In genomic region chr14:31122098-31122611, GRCh38 we compare ENCODE assay signal across 15 cellular contexts.
DNase-seq lines count a peak whose midpoint lies in the region; ATAC-seq, FAIRE-seq and TF ChIP-seq lines count a peak whose summit lies in the region.
"Had no signal": no experiment of that assay in that cellular context is flagged by ENCODE, and none has a peak within 500 bp of the region (broad histone marks: within the 10 kb centered on the region; RNA-seq: fewer than 3 reads in every experiment).

No MANE protein-coding gene starts in this region.

- no peaks in the 10 kb centered on the region for H3K27me3 Mint-ChIP-seq in chondrocyte (ENCODE audit: low read depth)
- no peaks in the 10 kb centered on the region for H3K27me3 Mint-ChIP-seq in endodermal cell (ENCODE audit: insufficient read depth)
- H3K27me3 Mint-ChIP-seq: activated CD8-positive, alpha-beta T cell treated with anti-CD3 and anti-CD28 coated beads for 36 hours; stimulated activated naive B cell treated with anti-CD40 and anti-IgM and Interleukin-4, amounts not matched to agents 10 μg/mL and 1 μg/mL and 100 μg/mL, for 72 hours had no signal

- H3K27ac Mint-ChIP-seq in chondrocyte (ENCODE audit: unreplicated experiment) = peak overlapping the region; percentile 5
- no peak overlapping the region for H3K27ac Mint-ChIP-seq in endodermal cell
- H3K27ac Mint-ChIP-seq: activated CD8-positive, alpha-beta T cell treated with anti-CD3 and anti-CD28 coated beads for 36 hours; activated T-cell treated with anti-CD3 and anti-CD28 coated beads, Interleukin-2, amount 50 U/mL, for 72 hours; stimulated activated naive B cell treated with anti-CD40 and anti-IgM and Interleukin-4, amounts not matched to agents 10 μg/mL and 1 μg/mL and 100 μg/mL, for 72 hours had no signal

- no peak overlapping the region for H3K4me2 ChIP-seq in HepG2 (ENCODE audit: low read depth, low read length)

- BruUV-seq in HepG2 (replicated peaks; lab: Mats Ljungman, UMichigan) = TSS peak; percentile 23

- H3K9me3 Mint-ChIP-seq in chondrocyte (ENCODE audit: low read depth) (no peaks in the 10 kb centered on the region), endodermal cell (no peaks in the 10 kb centered on the region)
- H3K9me3 Mint-ChIP-seq: activated CD8-positive, alpha-beta T cell treated with anti-CD3 and anti-CD28 coated beads for 36 hours; activated T-cell treated with anti-CD3 and anti-CD28 coated beads, Interleukin-2, amount 50 U/mL, for 72 hours; stimulated activated naive B cell treated with anti-CD40 and anti-IgM and Interleukin-4, amounts not matched to agents 10 μg/mL and 1 μg/mL and 100 μg/mL, for 72 hours had no signal

- H3K27me3 ChIP-seq in HUES6 (ENCODE audit: control insufficient read depth, insufficient read depth, low read length) (no peaks in the 10 kb centered on the region), HepG2 (ENCODE audit: control insufficient read depth in 1 of 2, insufficient read depth in 2 of 2, low read length in 2 of 2) (no peaks in the 10 kb centered on the region), endodermal cell (ENCODE audit: control insufficient read depth, insufficient read depth, low read length, poor library complexity, severe bottlenecking) (no peaks in the 10 kb centered on the region), MG63 (no peaks in the 10 kb centered on the region)
- H3K27me3 ChIP-seq: heart right ventricle had no signal

- peaks cover 76% of the 10 kb centered on the region for H3K36me3 ChIP-seq in HUES6 (ENCODE audit: control insufficient read depth, insufficient read depth, low read length)
- peaks cover 50 to 94% of the 10 kb centered on the region in 2 experiments for H3K36me3 ChIP-seq in HepG2 (replicated peaks in 1 of 2; ENCODE audit: control insufficient read depth in 1 of 2, insufficient read depth in 2 of 2, low read length in 2 of 2)
- peaks cover 85% of the 10 kb centered on the region for H3K36me3 ChIP-seq in endodermal cell (ENCODE audit: control insufficient read depth, insufficient read depth, low read length)
- peaks cover 39% of the 10 kb centered on the region for H3K36me3 ChIP-seq in MG63

- H3K79me2 ChIP-seq in HepG2 (ENCODE audit: insufficient read depth, low read length) = no peaks in the 10 kb centered on the region

- POLR2A ChIA-PET in HepG2 (lab: Yijun Ruan, JAX) = no interaction called here

- peak overlapping the region; percentile 10; the same call in 1 of the 2 replicates for H3K27ac ChIP-seq in HUES6 (ENCODE audit: low read depth, low read length)
- H3K27ac ChIP-seq in HepG2 (ENCODE audit: extremely low read length, insufficient read depth, low read length) = no peak overlapping the region
- H3K27ac ChIP-seq in endodermal cell (ENCODE audit: low read depth, low read length) = no peak overlapping the region
- H3K27ac ChIP-seq: heart right ventricle had no signal

- no peak for TF ChIP-seq POLR2A in HepG2 (IDR thresholded peaks at IDR 0.05; ENCODE audit: insufficient read depth in 1 of 2, low read depth in 2 of 2, low read length in 2 of 2)

- CTCF ChIA-PET in HepG2 (lab: Yijun Ruan, JAX; ENCODE audit: low intra/inter-chr PET ratio, low total read pairs) = no interaction called here

- peak; percentile 1 for DNase-seq in GM04504 (ENCODE audit: low read depth)
- no peak for DNase-seq in chondrocyte (ENCODE audit: low spot score)
- no peak for DNase-seq in HepG2 (ENCODE audit: low spot score)
- DNase-seq in endodermal cell = no peak
- no peak for DNase-seq in OCI-M1 (lab: John Stamatoyannopoulos, UW)
- DNase-seq in MG63 = no peak
- DNase-seq in NCI-H1092 (lab: John Stamatoyannopoulos, UW) = no peak
- DNase-seq: activated CD8-positive, alpha-beta T cell treated with anti-CD3 and anti-CD28 coated beads for 36 hours; activated T-cell treated with anti-CD3 and anti-CD28 coated beads, Interleukin-2, amount 50 U/mL, for 72 hours; heart right ventricle; NCI-H2081; NCI-H748 treated with DMSO at 0.1 percent for 48 hours; stimulated activated naive B cell treated with anti-CD40 and anti-IgM and Interleukin-4, amounts not matched to agents 10 μg/mL and 1 μg/mL and 100 μg/mL, for 72 hours had no signal

- no peak for FAIRE-seq in HepG2 (lab: Jason Lieb, UNC)

- H3K4me3 ChIP-seq in HUES6 (ENCODE audit: low read depth, low read length) = no peak overlapping the region
- no peak overlapping the region for H3K4me3 ChIP-seq in HepG2 (replicated peaks in 1 of 3; ENCODE audit: insufficient read depth in 1 of 3, low read depth in 2 of 3, low read length in 3 of 3)
- no peak overlapping the region for H3K4me3 ChIP-seq in endodermal cell (ENCODE audit: low read length)
- no peak overlapping the region for H3K4me3 ChIP-seq in MG63
- H3K4me3 ChIP-seq: heart right ventricle had no signal

- H3K9me3 ChIP-seq in HUES6 (ENCODE audit: control insufficient read depth, insufficient read depth, low read depth, low read length) (no peaks in the 10 kb centered on the region), HepG2 (ENCODE audit: low read length) (no peaks in the 10 kb centered on the region), endodermal cell (ENCODE audit: control insufficient read depth, low read length) (no peaks in the 10 kb centered on the region), MG63 (no peaks in the 10 kb centered on the region)
- H3K9me3 ChIP-seq: heart right ventricle had no signal

- no peak for TF ChIP-seq CTCF in chondrocyte (IDR thresholded peaks at IDR 0.05)
- no peak for TF ChIP-seq CTCF in HepG2 (CRISPR knock-in tag; IDR thresholded peaks at IDR 0.05)
- TF ChIP-seq CTCF in endodermal cell (conservative IDR thresholded peaks at IDR 0.05) = no peak

- H2AFZ ChIP-seq in HepG2 (ENCODE audit: low read length) = no peak overlapping the region

- TF ChIP-seq EP300 in HepG2 (IDR thresholded peaks at IDR 0.05; ENCODE audit: low read depth in 2 of 2, low read length in 2 of 2) (no peak), HepG2 (CRISPR knock-in tag; IDR thresholded peaks at IDR 0.05; ENCODE audit: borderline replicate concordance) (no peak)

- WGBS in HepG2 (ENCODE audit: low lambda C conversion rate) = 94% methylated on average over 8 of the region's 8 CpGs
- 86 to 90% methylated on average over 4 to 8 of the region's 8 CpGs for WGBS in endodermal cell (ENCODE audit: insufficient coverage in 1 of 2, insufficient read length in 1 of 2), 2 experiments

- in situ Hi-C loops in HepG2 (cut with HindIII; ENCODE audit: extremely low pct_ligation_motif_present, low pct_unique_long_range_greater_than_20kb) = no loop called here

- H4K20me1 ChIP-seq in HepG2 (ENCODE audit: insufficient read depth, low read length) = no peaks in the 10 kb centered on the region

- H3K4me1 ChIP-seq in HUES6 (ENCODE audit: control insufficient read depth, insufficient read depth, low read length) = peaks cover 29% of the 10 kb centered on the region
- H3K4me1 ChIP-seq in HepG2 (ENCODE audit: insufficient read depth, low read length) = no peaks in the 10 kb centered on the region
- peaks cover 7% of the 10 kb centered on the region for H3K4me1 ChIP-seq in endodermal cell (ENCODE audit: control insufficient read depth, insufficient read depth, low read length)
- H3K4me1 ChIP-seq: heart right ventricle had no signal

- intact Hi-C loops in HepG2 (cut with micrococcal nuclease; ENCODE audit: unreplicated experiment) = no loop called here

- H3K9ac ChIP-seq in HUES6 (ENCODE audit: low read length) = no peak overlapping the region
- H3K9ac ChIP-seq in HepG2 (ENCODE audit: insufficient read depth, low read depth, low read length) = no peak overlapping the region
- H3K9ac ChIP-seq in endodermal cell (ENCODE audit: extremely low read depth, low read length, poor library complexity, severe bottlenecking) = no peak overlapping the region

- H3K4me1 Mint-ChIP-seq in chondrocyte (ENCODE audit: low read depth) (no peaks in the 10 kb centered on the region), endodermal cell (peaks cover 18% of the 10 kb centered on the region)

- peak; percentile 47 for ATAC-seq in HepG2
- ATAC-seq: activated CD8-positive, alpha-beta T cell treated with anti-CD3 and anti-CD28 coated beads for 36 hours; activated T-cell treated with anti-CD3 and anti-CD28 coated beads, Interleukin-2, amount 50 U/mL, for 72 hours; Panc1; stimulated activated naive B cell treated with anti-CD40 and anti-IgM and Interleukin-4, amounts not matched to agents 10 μg/mL and 1 μg/mL and 100 μg/mL, for 72 hours had no signal

- H3K36me3 Mint-ChIP-seq in chondrocyte (ENCODE audit: low read depth) (peaks cover 31% of the 10 kb centered on the region), endodermal cell (ENCODE audit: low read depth) (peaks cover 62% of the 10 kb centered on the region)

- H3K4me3 Mint-ChIP-seq in chondrocyte (ENCODE audit: unreplicated experiment) (no peak overlapping the region), endodermal cell (no peak overlapping the region)
- H3K4me3 Mint-ChIP-seq: activated CD8-positive, alpha-beta T cell treated with anti-CD3 and anti-CD28 coated beads for 36 hours; activated T-cell treated with anti-CD3 and anti-CD28 coated beads, Interleukin-2, amount 50 U/mL, for 72 hours; stimulated activated naive B cell treated with anti-CD40 and anti-IgM and Interleukin-4, amounts not matched to agents 10 μg/mL and 1 μg/mL and 100 μg/mL, for 72 hours had no signal

- TF ChIP-seq RAD21 in HepG2 (CRISPR knock-in tag; IDR thresholded peaks at IDR 0.05) = no peak

TF ChIP-seq in HepG2, 621 proteins besides CTCF, POLR2A, EP300 and RAD21 (continues in another document):
- no peak for TF ChIP-seq ZFP36 (IDR thresholded peaks at IDR 0.05; ENCODE audit: borderline replicate concordance, low read depth, low read length, partially characterized antibody)
- TF ChIP-seq ZSCAN9 (CRISPR knock-in tag; IDR thresholded peaks at IDR 0.05; ENCODE audit: borderline replicate concordance) = no peak
- no peak for TF ChIP-seq RBAK (CRISPR knock-in tag; IDR thresholded peaks at IDR 0.05)
- no peak for TF ChIP-seq NR2F6 (IDR thresholded peaks at IDR 0.05)
- TF ChIP-seq NR2F6 (CRISPR knock-in tag; IDR thresholded peaks at IDR 0.05) = no peak
- TF ChIP-seq ESRRA (CRISPR knock-in tag; IDR thresholded peaks at IDR 0.05; ENCODE audit: low read depth) = no peak
- TF ChIP-seq SMARCC2 (IDR thresholded peaks at IDR 0.05) = no peak
- no peak for TF ChIP-seq ZBTB44 (CRISPR knock-in tag; IDR thresholded peaks at IDR 0.05)
